Comparison of ENCODE assay signal across 8 cellular contexts in genomic region chr14:46580941-46581671, GRCh38.
A peak's percentile ranks its signal among the peaks of the same experiment; 100 is the strongest.
DNase-seq lines count a peak whose midpoint lies in the region; ATAC-seq and TF ChIP-seq lines count a peak whose summit lies in the region.

No MANE protein-coding gene starts in this region.

- intact Hi-C loops in CD4-positive, alpha-beta memory T cell (cut with micrococcal nuclease), result no loop called here

- DNase-seq in DND-41, result peak; percentile 13
- DNase-seq in HT1080 (ENCODE audit: low read depth), result peak; percentile 49
- no peak for DNase-seq in RWPE2 (ENCODE audit: low spot score)
- DNase-seq in glutamatergic neuron, result peak; percentile 33
- no peak for DNase-seq in NK-92 (lab: John Stamatoyannopoulos, UW; ENCODE audit: unreplicated experiment)
- DNase-seq in CD4-positive, alpha-beta memory T cell, result no peak

- H3K9me3 ChIP-seq in DND-41 (ENCODE audit: insufficient read depth, low read length, severe bottlenecking) (no peaks in the 10 kb centered on the region), RWPE2 (ENCODE audit: severe bottlenecking) (no peaks in the 10 kb centered on the region)
- peaks cover 0 to 4% of the 10 kb centered on the region in 2 donors for H3K9me3 ChIP-seq in CD4-positive, alpha-beta memory T cell (ENCODE audit: control insufficient read depth in 1 of 2, low read length in 2 of 2)

- peak; percentile 74 for TF ChIP-seq CTCF in DND-41 (IDR thresholded peaks at IDR 0.05; ENCODE audit: borderline replicate concordance, extremely low read depth, low read length, poor library complexity, severe bottlenecking)
- TF ChIP-seq CTCF in RWPE2 (IDR thresholded peaks at IDR 0.05; ENCODE audit: poor library complexity, severe bottlenecking), result peak; percentile 92
- TF ChIP-seq CTCF in glutamatergic neuron (IDR thresholded peaks at IDR 0.05; ENCODE audit: partially characterized antibody, unreplicated experiment), result peak; percentile 83

- H3K27me3 ChIP-seq in DND-41 (ENCODE audit: insufficient read depth, low read length, poor library complexity), result no peaks in the 10 kb centered on the region
- no peaks in the 10 kb centered on the region for H3K27me3 ChIP-seq in RWPE2 (ENCODE audit: insufficient read depth, poor library complexity, severe bottlenecking)
- no peaks in the 10 kb centered on the region for H3K27me3 ChIP-seq in CD4-positive, alpha-beta memory T cell (ENCODE audit: insufficient read depth, low read length)

- no peaks in the 10 kb centered on the region for H3K9me3 Mint-ChIP-seq in glutamatergic neuron (ENCODE audit: unreplicated experiment)
- peaks cover 0 to 7% (median under 1%) of the 10 kb centered on the region in 8 donors for H3K9me3 Mint-ChIP-seq in CD4-positive, alpha-beta memory T cell

- H3K79me2 ChIP-seq in DND-41 (ENCODE audit: insufficient read depth, low read length), result no peaks in the 10 kb centered on the region

- no peak overlapping the region for H3K27ac ChIP-seq in DND-41 (ENCODE audit: low read length)
- H3K27ac ChIP-seq in RWPE2 (ENCODE audit: poor library complexity, severe bottlenecking), result no peak overlapping the region
- H3K27ac ChIP-seq in CD4-positive, alpha-beta memory T cell (ENCODE audit: low read depth, low read length), result no peak overlapping the region

- H3K27ac Mint-ChIP-seq in glutamatergic neuron (ENCODE audit: unreplicated experiment), result no peak overlapping the region
- no peak overlapping the region for H3K27ac Mint-ChIP-seq in CD4-positive, alpha-beta memory T cell

- no peak overlapping the region for H3K9ac ChIP-seq in DND-41 (ENCODE audit: low read depth, low read length)

- no peak overlapping the region for H3K4me3 ChIP-seq in DND-41 (ENCODE audit: low read depth in 1 of 2, low read length in 2 of 2)
- no peak overlapping the region for H3K4me3 ChIP-seq in RWPE2 (ENCODE audit: severe bottlenecking)
- H3K4me3 ChIP-seq in CD4-positive, alpha-beta memory T cell (ENCODE audit: low read length in 2 of 2), result no peak overlapping the region

- H3K36me3 Mint-ChIP-seq in glutamatergic neuron (ENCODE audit: unreplicated experiment), result no peaks in the 10 kb centered on the region
- H3K36me3 Mint-ChIP-seq in CD4-positive, alpha-beta memory T cell, result no peaks in the 10 kb centered on the region

- no peaks in the 10 kb centered on the region for H4K20me1 ChIP-seq in DND-41 (ENCODE audit: insufficient read depth, low read length)

- no peak overlapping the region for H3K4me2 ChIP-seq in DND-41 (ENCODE audit: insufficient read depth, low read length)

- no peak for ATAC-seq in DND-41 (ENCODE audit: insufficient read depth, low read depth)
- ATAC-seq in RWPE2 (ENCODE audit: low read depth), result no peak
- no peak for ATAC-seq in GM18520 (IDR thresholded peaks at IDR 0.05; ENCODE audit: unreplicated experiment)
- no peak for ATAC-seq in HG03280 (IDR thresholded peaks at IDR 0.05; ENCODE audit: unreplicated experiment)

- H3K4me1 Mint-ChIP-seq in glutamatergic neuron (ENCODE audit: low read depth, unreplicated experiment), result no peaks in the 10 kb centered on the region
- no peaks in the 10 kb centered on the region for H3K4me1 Mint-ChIP-seq in CD4-positive, alpha-beta memory T cell

- no peak overlapping the region for H3K4me3 Mint-ChIP-seq in glutamatergic neuron (ENCODE audit: unreplicated experiment)
- H3K4me3 Mint-ChIP-seq in CD4-positive, alpha-beta memory T cell, result no peak overlapping the region

- H2AFZ ChIP-seq in DND-41 (ENCODE audit: low read depth, low read length), result no peak overlapping the region

- POLR2A ChIA-PET in CD4-positive, alpha-beta memory T cell (lab: Charles Lee; ENCODE audit: partially characterized antibody), result no interaction called here

- H3K36me3 ChIP-seq in DND-41 (ENCODE audit: insufficient read depth, low read length), result no peaks in the 10 kb centered on the region
- no peaks in the 10 kb centered on the region; the same call in 1 of the 2 replicates for H3K36me3 ChIP-seq in RWPE2 (ENCODE audit: low read depth)
- H3K36me3 ChIP-seq in CD4-positive, alpha-beta memory T cell (ENCODE audit: insufficient read depth, low read length), result no peaks in the 10 kb centered on the region

- no peaks in the 10 kb centered on the region for H3K27me3 Mint-ChIP-seq in glutamatergic neuron (ENCODE audit: unreplicated experiment)
- no peaks in the 10 kb centered on the region for H3K27me3 Mint-ChIP-seq in CD4-positive, alpha-beta memory T cell

- H3K4me1 ChIP-seq in DND-41 (ENCODE audit: insufficient read depth, low read length), result no peaks in the 10 kb centered on the region
- no peaks in the 10 kb centered on the region for H3K4me1 ChIP-seq in RWPE2 (ENCODE audit: insufficient read depth, poor library complexity, severe bottlenecking)
- H3K4me1 ChIP-seq in CD4-positive, alpha-beta memory T cell (ENCODE audit: insufficient read depth, low read length), result no peaks in the 10 kb centered on the region

- CTCF ChIA-PET in CD4-positive, alpha-beta memory T cell (lab: Charles Lee; ENCODE audit: partially characterized antibody), result no interaction called here

Comparison
In these comparisons a context has a peak if more than half of its experiments do, and no peak if none do; other contexts are left out.
1. DNase-seq: peak in DND-41 (single experiment), HT1080 (single experiment) and glutamatergic neuron (single experiment); none in RWPE2 (single experiment), NK-92 (single experiment) and CD4-positive, alpha-beta memory T cell (0 of 5).
2. Peak in every context shown above with its lines, with median percentiles within 50 percentile points of each other: CTCF ChIP-seq.